Comparison of ENCODE assay signal across 23 cellular contexts in the genomic region with DNA sequence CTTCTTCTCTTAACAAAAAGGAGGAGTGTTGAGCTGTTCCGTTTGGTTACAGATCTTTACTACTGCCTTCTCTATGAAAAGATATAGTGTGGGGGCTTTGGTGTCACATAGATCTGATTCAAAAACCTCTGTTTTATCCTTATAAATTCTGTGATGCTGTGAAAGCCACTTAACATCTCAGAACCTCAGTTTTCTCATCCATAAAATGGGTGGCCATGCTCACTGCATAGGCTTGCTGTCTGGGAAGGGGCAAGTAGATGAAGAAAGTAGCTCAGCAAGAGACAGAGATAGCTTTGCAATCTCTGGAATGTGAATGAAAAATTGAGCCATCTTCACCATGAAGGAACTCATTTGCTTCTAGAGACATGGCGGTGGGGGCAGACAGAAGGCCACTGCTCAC. TPM values are rescaled to one million over a fixed set of nuclear protein-coding genes. Genes with fewer than 3 reads are reported as not detected.
DNase-seq lines count a peak whose midpoint lies in the region; ATAC-seq, FAIRE-seq and TF ChIP-seq lines count a peak whose summit lies in the region.
"Had no signal": no experiment of that assay in that cellular context is flagged by ENCODE, and none has a peak within 500 bp of the region (broad histone marks: within the 10 kb centered on the region; RNA-seq: fewer than 3 reads in every experiment).

No MANE protein-coding gene starts in this region.

- no peak overlapping the region for H3K27ac Mint-ChIP-seq in natural killer cell treated with Interleukin-12 subunit alpha and Interleukin-12 subunit beta and Interleukin-15 and Interleukin-18, amount 100 ng/mL, for 72 hours
- H3K27ac Mint-ChIP-seq: CD4-positive, alpha-beta memory T cell; H9 had no signal

- H3K36me3 ChIP-seq in BLaER1: no peaks in the 10 kb centered on the region
- no peaks in the 10 kb centered on the region for H3K36me3 ChIP-seq in Loucy (ENCODE audit: insufficient read depth, low read length)
- no peaks in the 10 kb centered on the region for H3K36me3 ChIP-seq in H1 (ENCODE audit: control insufficient read depth in 2 of 4, insufficient read depth in 4 of 4, low read length in 3 of 4)
- H3K36me3 ChIP-seq: BE2C had no signal

- H3K23ac ChIP-seq in H1 (ENCODE audit: insufficient read length): no peak overlapping the region

- no peaks in the 10 kb centered on the region for H3K79me1 ChIP-seq in H1 (ENCODE audit: low read depth, low read length)

- no peak overlapping the region for H4K5ac ChIP-seq in H1 (ENCODE audit: insufficient read length, low read depth, low read length)

- no peak for ATAC-seq in GM21367 (IDR thresholded peaks at IDR 0.05; ENCODE audit: unreplicated experiment)
- no peak for ATAC-seq in natural killer cell treated with Interleukin-12 subunit alpha and Interleukin-12 subunit beta and Interleukin-15 and Interleukin-18, amount 100 ng/mL, for 72 hours
- ATAC-seq in GM21737 (IDR thresholded peaks at IDR 0.05; ENCODE audit: unreplicated experiment): no peak
- ATAC-seq: A549, HCT116 had no signal

- H3K4me2 ChIP-seq in BLaER1 (0 out of 2 replicates have a peak overlapping the region, but pooled peaks have one; percentile 9), Loucy (ENCODE audit: low read depth, low read length, poor library complexity, severe bottlenecking) (no peak overlapping the region), H1 (ENCODE audit: insufficient read depth in 1 of 2, low read depth in 2 of 2, low read length in 2 of 2) (no peak overlapping the region)
- H3K4me2 ChIP-seq: A549 had no signal

- no peak overlapping the region for H3K56ac ChIP-seq in H1 (replicated peaks; ENCODE audit: insufficient read length, low read depth, low read length)

- H3K79me2 ChIP-seq in Loucy (ENCODE audit: insufficient read depth, low read length): no peaks in the 10 kb centered on the region
- no peaks in the 10 kb centered on the region for H3K79me2 ChIP-seq in H1 (ENCODE audit: control insufficient read depth in 1 of 2, insufficient read depth in 2 of 2, low read length in 2 of 2)

- no peaks in the 10 kb centered on the region for H3K27me3 ChIP-seq in BLaER1
- no peaks in the 10 kb centered on the region for H3K27me3 ChIP-seq in Loucy (ENCODE audit: insufficient read depth, low read length, poor library complexity, severe bottlenecking)
- 0 out of 7 replicates have a peak, but pooled peaks cover 0 to 2% (median 0%) of the 10 kb centered on the region in 4 experiments for H3K27me3 ChIP-seq in H1 (replicated peaks in 1 of 4; ENCODE audit: control insufficient read depth in 3 of 4, extremely low read depth in 1 of 4, insufficient read depth in 3 of 4, low read length in 3 of 4)
- H3K27me3 ChIP-seq: BE2C had no signal

- no peak overlapping the region for H3K4ac ChIP-seq in H1 (replicated peaks; ENCODE audit: insufficient read length, low read depth, low read length)

- H3K14ac ChIP-seq in H1 (ENCODE audit: insufficient read length): no peak overlapping the region

- H3K4me1 Mint-ChIP-seq in natural killer cell treated with Interleukin-12 subunit alpha and Interleukin-12 subunit beta and Interleukin-15 and Interleukin-18, amount 100 ng/mL, for 72 hours (ENCODE audit: low read depth in 2 of 2): no peaks in the 10 kb centered on the region
- H3K4me1 Mint-ChIP-seq: CD4-positive, alpha-beta memory T cell had no signal

- no peak overlapping the region for H2BK15ac ChIP-seq in H1 (ENCODE audit: low read length)

- no peak overlapping the region for H3K9ac ChIP-seq in BLaER1
- no peak overlapping the region for H3K9ac ChIP-seq in Loucy (ENCODE audit: low read depth, low read length, poor library complexity, severe bottlenecking)
- no peak overlapping the region for H3K9ac ChIP-seq in H1 (replicated peaks in 1 of 4; ENCODE audit: extremely low read depth in 1 of 4, low read depth in 3 of 4, low read length in 3 of 4)

- H3K4me1 ChIP-seq in BLaER1 (peaks cover 16% of the 10 kb centered on the region), Loucy (ENCODE audit: insufficient read depth, low read length, poor library complexity, severe bottlenecking) (no peaks in the 10 kb centered on the region), H1 (replicated peaks in 1 of 4; ENCODE audit: control insufficient read depth in 3 of 4, insufficient read depth in 4 of 4, low read length in 3 of 4) (peaks cover 0 to 6% (median under 1%) of the 10 kb centered on the region in 4 experiments; a peak in 4 of 7 replicates)
- H3K4me1 ChIP-seq: BE2C had no signal

- CTCF ChIA-PET in H1 (lab: Charles Lee; ENCODE audit: partially characterized antibody): interaction anchor here (1.2 to 4.1 kb wide), 7 partner anchors 14 to 260 kb away, joined by 3 to 34 read pairs (median 5); a partner anchor contains a TSS

- no peak overlapping the region for H2BK120ac ChIP-seq in H1 (replicated peaks; ENCODE audit: low read depth, low read length)

- H2BK5ac ChIP-seq in H1 (ENCODE audit: low read depth, low read length): no peak overlapping the region

- H2BK12ac ChIP-seq in H1 (ENCODE audit: low read depth, low read length): no peak overlapping the region

- H2AFZ ChIP-seq in Loucy (ENCODE audit: low read length) (no peak overlapping the region), H1 (ENCODE audit: low read length) (no peak overlapping the region)

- H3K27ac ChIP-seq in BLaER1 (no peak overlapping the region), H1 (ENCODE audit: low read depth, low read length) (no peak overlapping the region)
- H3K27ac ChIP-seq: A549 had no signal

- H3K9me3 ChIP-seq in BLaER1 (peaks cover 8% of the 10 kb centered on the region), Loucy (ENCODE audit: insufficient read depth, low read depth, low read length) (no peaks in the 10 kb centered on the region), H1 (ENCODE audit: insufficient read depth in 2 of 2, low read depth in 1 of 2, low read length in 1 of 2) (no peaks in the 10 kb centered on the region)
- H3K9me3 ChIP-seq: A549, BE2C had no signal

- no peak overlapping the region for H3K4me3 ChIP-seq in BLaER1
- H3K4me3 ChIP-seq in Loucy (ENCODE audit: low read length, poor library complexity, severe bottlenecking): no peak overlapping the region
- no peak overlapping the region for H3K4me3 ChIP-seq in H1 (ENCODE audit: extremely low read depth in 1 of 4, insufficient read depth in 2 of 4, low read depth in 3 of 4, low read length in 4 of 4)
- H3K4me3 ChIP-seq: A549 had no signal

- H3K4me3 Mint-ChIP-seq in natural killer cell treated with Interleukin-12 subunit alpha and Interleukin-12 subunit beta and Interleukin-15 and Interleukin-18, amount 100 ng/mL, for 72 hours: no peak overlapping the region
- H3K4me3 Mint-ChIP-seq: CD4-positive, alpha-beta memory T cell; H9 had no signal

- no peak overlapping the region for H4K91ac ChIP-seq in H1 (replicated peaks; ENCODE audit: insufficient read length, low read length)

- H2BK20ac ChIP-seq in H1 (ENCODE audit: low read length): no peak overlapping the region

- TF ChIP-seq RAD21 in H1 (IDR thresholded peaks at IDR 0.05 in 1 of 2, conservative IDR thresholded peaks at IDR 0.05 in 1 of 2; ENCODE audit: low read depth in 2 of 2, low read length in 2 of 2): no peak

- 82% methylated on average over 2 of the region's 2 CpGs; no CpG with 5 or more reads in 1 of the 2 experiments for WGBS in H1 (ENCODE audit: extremely low coverage in 1 of 2, insufficient coverage in 1 of 2, insufficient read length in 1 of 2, insufficient replicate concordance in 2 of 2, low coverage in 1 of 2, low lambda C conversion rate in 2 of 2, missing lambda C conversion rate in 1 of 2), 2 experiments

- no peaks in the 10 kb centered on the region for H3K9me3 Mint-ChIP-seq in natural killer cell treated with Interleukin-12 subunit alpha and Interleukin-12 subunit beta and Interleukin-15 and Interleukin-18, amount 100 ng/mL, for 72 hours
- H3K9me3 Mint-ChIP-seq: H9 had no signal

- TF ChIP-seq CTCF in Loucy (conservative IDR thresholded peaks at IDR 0.05; ENCODE audit: low read length): 0 out of 2 replicates have a peak, but pooled peaks have one; percentile 9
- TF ChIP-seq CTCF in H1 (IDR thresholded peaks at IDR 0.05; ENCODE audit: control extremely low read depth in 1 of 3, insufficient read depth in 1 of 3, low read depth in 1 of 3, low read length in 3 of 3): no peak

- H2AK5ac ChIP-seq in H1 (ENCODE audit: low read depth, low read length): no peak overlapping the region

- POLR2A ChIA-PET in H1 (lab: Charles Lee; ENCODE audit: partially characterized antibody): interaction anchor here (0.6 to 2.5 kb wide), 5 partner anchors 9 to 119 kb away, joined by 3 to 8 read pairs (median 4); no protein-coding TSS in a partner anchor

- no peaks in the 10 kb centered on the region for H3K23me2 ChIP-seq in H1 (ENCODE audit: low read depth, low read length)

- no peak for FAIRE-seq in H1 (lab: Jason Lieb, UNC)
- FAIRE-seq: A549, GM12891 had no signal

- no peaks in the 10 kb centered on the region for H3K9me2 ChIP-seq in Loucy (replicated peaks; ENCODE audit: low read depth, low read length)

- no peak overlapping the region for H3K18ac ChIP-seq in H1 (ENCODE audit: extremely low read depth, low read length)

- no peak for TF ChIP-seq EP300 in H1 (IDR thresholded peaks at IDR 0.05; ENCODE audit: borderline replicate concordance in 1 of 2, low read depth in 2 of 2, low read length in 2 of 2)

- peaks cover 0 to 4% of the 10 kb centered on the region in 2 donors for H3K27me3 Mint-ChIP-seq in natural killer cell treated with Interleukin-12 subunit alpha and Interleukin-12 subunit beta and Interleukin-15 and Interleukin-18, amount 100 ng/mL, for 72 hours

- H4K20me1 ChIP-seq in BLaER1 (no peaks in the 10 kb centered on the region), Loucy (ENCODE audit: insufficient read depth, low read length, poor library complexity, severe bottlenecking) (no peaks in the 10 kb centered on the region), H1 (replicated peaks in 1 of 2; ENCODE audit: control insufficient read depth in 1 of 2, insufficient read depth in 2 of 2, low read length in 2 of 2) (no peaks in the 10 kb centered on the region)

- TF ChIP-seq POLR2A in H1 (IDR thresholded peaks at IDR 0.05; ENCODE audit: control extremely low read depth in 1 of 2, low read depth in 2 of 2, low read length in 2 of 2): no peak

- no peaks in the 10 kb centered on the region for H3K36me3 Mint-ChIP-seq in natural killer cell treated with Interleukin-12 subunit alpha and Interleukin-12 subunit beta and Interleukin-15 and Interleukin-18, amount 100 ng/mL, for 72 hours
- H3K36me3 Mint-ChIP-seq: CD4-positive, alpha-beta memory T cell had no signal

- H4K8ac ChIP-seq in H1 (ENCODE audit: extremely low read depth, insufficient read depth, low read length): no peak overlapping the region

- DNase-seq in activated CD8-positive, alpha-beta memory T cell treated with anti-CD3 and anti-CD28 coated beads, Interleukin-2, amount 50 U/mL, for 48 hours: peak; percentile 7
- no peak for DNase-seq in activated CD8-positive, alpha-beta memory T cell treated with anti-CD3 and anti-CD28 coated beads, Interleukin-2, amount 50 U/mL, for 4 hours
- DNase-seq in H1 (ENCODE audit: low read depth in 1 of 2, low spot score in 2 of 2): no peak
- no peak for DNase-seq in natural killer cell treated with Interleukin-12 subunit alpha and Interleukin-12 subunit beta and Interleukin-15 and Interleukin-18, amount 100 ng/mL, for 72 hours (ENCODE audit: low spot score)
- DNase-seq: 8988T; ACHN; AML-193; BE2C; C1 segment of cervical spinal cord; Calu3; CD4-positive, alpha-beta memory T cell; COR-L47; DMS53; DMS79 treated with DMSO at 0.1 percent for 48 hours; GF-D8; H9 had no signal

- no peaks in the 10 kb centered on the region for H3F3A ChIP-seq in Loucy (ENCODE audit: low read depth)

RNA-seq across cellular contexts. Expression of a gene that starts 31.6 kb away (rescaled TPM):
- 12.1 and 12.6 TPM in 2 replicates for total RNA-seq in H1 (2021; fragmentation: NEBNext Ultra II Directional; extraction: Animal tissue kit (Norgen Biotek cat#: 25700))
- polyA plus RNA-seq in H1 (2011; rRNA removed): 6.8 and 7.0 TPM in 2 replicates
- polyA plus RNA-seq in H1 (2011; cell fraction: cytosol; rRNA removed): 5.0 TPM
- 5.5 TPM for polyA plus RNA-seq in H1 (2011; cell fraction: nucleus; rRNA removed)
- 7.2 to 8.6 TPM (median 7.7 TPM) in 4 replicates for polyA plus RNA-seq in H1 (2012, experiment 1 of 2)
- 6.3 TPM for polyA plus RNA-seq in H1 (2012, experiment 2 of 2)
- polyA plus RNA-seq in H1 (2013, experiment 1 of 2): 9.3 TPM
- polyA plus RNA-seq in H1 (2013, experiment 2 of 2): 11.6 TPM
- 6.6 and 7.3 TPM in 2 replicates for polyA minus RNA-seq in H1 (2011; rRNA and poly(A)+ RNA removed)
- polyA minus RNA-seq in H1 (2011; cell fraction: cytosol; rRNA and poly(A)+ RNA removed): 6.5 TPM
- 4.8 TPM for polyA minus RNA-seq in H1 (2011; cell fraction: nucleus; rRNA and poly(A)+ RNA removed)
- total RNA-seq in natural killer cell treated with Interleukin-12 subunit alpha and Interleukin-12 subunit beta and Interleukin-15 and Interleukin-18, amount 100 ng/mL, for 72 hours: 10 to 100 TPM; 18.4 to 33.4 TPM
